In genomic region chr1:168365719-168366474, GRCh38 we compare ENCODE assay signal across 10 cellular contexts.
DNase-seq lines count a peak whose midpoint lies in the region; ATAC-seq and TF ChIP-seq lines count a peak whose summit lies in the region.
"Had no signal": no experiment of that assay in that cellular context is flagged by ENCODE, and none has a peak within 500 bp of the region (broad histone marks: within the 10 kb centered on the region; RNA-seq: fewer than 3 reads in every experiment).

No MANE protein-coding gene starts in this region.

- H3K36me3 ChIP-seq in CD4-positive, CD25-positive, alpha-beta regulatory T cell (ENCODE audit: control insufficient read depth, insufficient read depth, low read length): no peaks in the 10 kb centered on the region
- no peaks in the 10 kb centered on the region for H3K36me3 ChIP-seq in kidney epithelial cell (ENCODE audit: control insufficient read depth, insufficient read depth, low read length)

- H3K4me1 Mint-ChIP-seq in CD4-positive, CD25-positive, alpha-beta regulatory T cell: peaks cover 7 to 21% (median 14%) of the 10 kb centered on the region in 4 donors
- H3K4me1 Mint-ChIP-seq in CD14-positive monocyte: peaks cover 1% of the 10 kb centered on the region

- H3K9me3 Mint-ChIP-seq in CD4-positive, CD25-positive, alpha-beta regulatory T cell: no peaks in the 10 kb centered on the region
- H3K9me3 Mint-ChIP-seq in CD14-positive monocyte: peaks cover 0 to 3% (median 0%) of the 10 kb centered on the region in 7 donors

- H3K27ac ChIP-seq in CD4-positive, CD25-positive, alpha-beta regulatory T cell (ENCODE audit: insufficient read depth, low read length, poor library complexity, severe bottlenecking): no peak overlapping the region
- H3K27ac ChIP-seq: SK-N-MC had no signal

- H3K4me1 ChIP-seq in CD4-positive, CD25-positive, alpha-beta regulatory T cell (ENCODE audit: control insufficient read depth, insufficient read depth, low read length, poor library complexity, severe bottlenecking): peaks cover 11% of the 10 kb centered on the region

- no peak for ATAC-seq in CD4-positive, CD25-positive, alpha-beta regulatory T cell (ENCODE audit: low read depth in 2 of 2)

- CTCF ChIA-PET in GM10248 (lab: Yijun Ruan, JAX): interaction anchor here (1.3 to 2.0 kb wide), 2 partner anchors 23 to 32 kb away, joined by 4 to 6 read pairs; no protein-coding TSS in a partner anchor

- no peak overlapping the region for H3K4me3 ChIP-seq in CD4-positive, CD25-positive, alpha-beta regulatory T cell (ENCODE audit: low read depth, low read length)
- no peak overlapping the region for H3K4me3 ChIP-seq in kidney epithelial cell (ENCODE audit: low read depth, low read length)
- H3K4me3 ChIP-seq: SK-N-MC had no signal

- H3K36me3 Mint-ChIP-seq in CD4-positive, CD25-positive, alpha-beta regulatory T cell: no peaks in the 10 kb centered on the region
- no peaks in the 10 kb centered on the region for H3K36me3 Mint-ChIP-seq in CD14-positive monocyte

- POLR2A ChIA-PET in GM10248 (lab: Yijun Ruan, JAX): no interaction called here

- no peaks in the 10 kb centered on the region for H3K9me3 ChIP-seq in CD4-positive, CD25-positive, alpha-beta regulatory T cell (ENCODE audit: control insufficient read depth in 2 of 2, low read length in 2 of 2)

- no peak overlapping the region for H3K27ac Mint-ChIP-seq in CD4-positive, CD25-positive, alpha-beta regulatory T cell
- H3K27ac Mint-ChIP-seq in CD14-positive monocyte: no peak overlapping the region

- peaks cover 10% of the 10 kb centered on the region for H3K27me3 Mint-ChIP-seq in CD4-positive, CD25-positive, alpha-beta regulatory T cell
- H3K27me3 Mint-ChIP-seq in CD14-positive monocyte (ENCODE audit: low read depth in 3 of 3): peaks cover 4 to 9% (median 6%) of the 10 kb centered on the region in 3 donors

- H3K4me3 Mint-ChIP-seq in CD4-positive, CD25-positive, alpha-beta regulatory T cell: no peak overlapping the region
- no peak overlapping the region for H3K4me3 Mint-ChIP-seq in CD14-positive monocyte

- no peaks in the 10 kb centered on the region for H3K27me3 ChIP-seq in CD4-positive, CD25-positive, alpha-beta regulatory T cell (ENCODE audit: control insufficient read depth, insufficient read depth, low read length)
- no peaks in the 10 kb centered on the region for H3K27me3 ChIP-seq in kidney epithelial cell (ENCODE audit: control insufficient read depth, insufficient read depth, low read length)

- TF ChIP-seq CTCF in GM12873 (IDR thresholded peaks at IDR 0.05; ENCODE audit: insufficient read depth, low read depth, low read length, missing control alignments): peak; percentile 38
- peak; percentile 16 for TF ChIP-seq CTCF in kidney epithelial cell (IDR thresholded peaks at IDR 0.05; ENCODE audit: insufficient read depth, low read length, poor library complexity, severe bottlenecking)
- TF ChIP-seq CTCF in GM10248 (IDR thresholded peaks at IDR 0.05; ENCODE audit: control extremely low read depth, extremely low read depth, low read depth, missing control alignments): no peak
- TF ChIP-seq CTCF in CD14-positive monocyte (IDR thresholded peaks at IDR 0.05): no peak

- in situ Hi-C loops in SK-MEL-5 (cut with HindIII; ENCODE audit: low pct_unique_long_range_greater_than_20kb, low sequenced_read_pairs): no loop called here

- intact Hi-C loops in CD14-positive monocyte (cut with micrococcal nuclease): no loop called here

- DNase-seq in CD4-positive, CD25-positive, alpha-beta regulatory T cell: peak in 2 of 3 donors; percentile 22 to 52
- DNase-seq in SK-MEL-5 (ENCODE audit: low read depth, low spot score) (peak; percentile 29), kidney epithelial cell (ENCODE audit: low read depth) (no peak), NOMO-1 treated with DMSO at 0.1 percent for 48 hours (lab: John Stamatoyannopoulos, UW; ENCODE audit: unreplicated experiment) (no peak), GM10248 (ENCODE audit: extremely low spot score) (no peak), germinal center (ENCODE audit: low spot score) (no peak), CD14-positive monocyte (ENCODE audit: low spot score) (no peak)
- DNase-seq: NCI-H2029 had no signal

Comparison
In these comparisons a context has a peak if more than half of its experiments do, and no peak if none do; other contexts are left out.
1. DNase-seq: peak in CD4-positive, CD25-positive, alpha-beta regulatory T cell (2 of 3) and SK-MEL-5 (single experiment); none in kidney epithelial cell (single experiment), NOMO-1 treated with DMSO at 0.1 percent for 48 hours (single experiment), GM10248 (single experiment), germinal center (single experiment) and CD14-positive monocyte (single experiment).
2. CTCF ChIP-seq: peak in GM12873 (single experiment) and kidney epithelial cell (single experiment); none in GM10248 (single experiment) and CD14-positive monocyte (single experiment).